Comparison of ENCODE assay signal across 1 cellular context in genomic region chr2:173048901-173049661, GRCh38.
A peak's percentile ranks its signal among the peaks of the same experiment; 100 is the strongest.
TF ChIP-seq lines count a peak whose summit lies in the region.

No MANE protein-coding gene starts in this region.

TF ChIP-seq in K562, 482 proteins besides CTCF, POLR2A, EP300 and RAD21 (continued from another document and continues in another):
- no peak for TF ChIP-seq YY1 (IDR thresholded peaks at IDR 0.05; ENCODE audit: borderline replicate concordance in 1 of 3, control insufficient read depth in 1 of 3, extremely low read depth in 1 of 3, insufficient read depth in 3 of 3, insufficient read length in 1 of 3, insufficient replicate concordance in 2 of 3, low read depth in 1 of 3, low read length in 2 of 3)
- TF ChIP-seq ZNF77 (CRISPR knock-in tag; IDR thresholded peaks at IDR 0.05), result no peak
- peak; percentile 68 for TF ChIP-seq DPF2 (IDR thresholded peaks at IDR 0.05)
- TF ChIP-seq TRIM28 (IDR thresholded peaks at IDR 0.05), result no peak
- no peak for TF ChIP-seq ZNF695 (CRISPR knock-in tag; IDR thresholded peaks at IDR 0.05)
- no peak for TF ChIP-seq ZNF512 (tag; IDR thresholded peaks at IDR 0.05)
- TF ChIP-seq PHF8 (IDR thresholded peaks at IDR 0.05; ENCODE audit: borderline replicate concordance, low read length), result no peak
- TF ChIP-seq TEAD2 (tag; IDR thresholded peaks at IDR 0.05), result no peak
- no peak for TF ChIP-seq ZNF398 (CRISPR knock-in tag; IDR thresholded peaks at IDR 0.05)
- TF ChIP-seq MBD2 (IDR thresholded peaks at IDR 0.05; ENCODE audit: borderline replicate concordance, low read depth), result no peak
- TF ChIP-seq HMGXB4 (CRISPR knock-in tag; IDR thresholded peaks at IDR 0.05), result no peak
- TF ChIP-seq NFIX (CRISPR knock-in tag; IDR thresholded peaks at IDR 0.05; ENCODE audit: low read depth), result no peak
- TF ChIP-seq RBBP5 (IDR thresholded peaks at IDR 0.05; ENCODE audit: borderline replicate concordance, insufficient read depth, low read length, poor library complexity, severe bottlenecking), result no peak
- TF ChIP-seq ZNF232 (CRISPR knock-in tag; IDR thresholded peaks at IDR 0.05), result no peak
- no peak for TF ChIP-seq RNF219 (CRISPR knock-in tag; IDR thresholded peaks at IDR 0.05)
- TF ChIP-seq ZNF282 (CRISPR knock-in tag; IDR thresholded peaks at IDR 0.05), result no peak
- no peak for TF ChIP-seq ZBTB2 (IDR thresholded peaks at IDR 0.05)
- TF ChIP-seq ARHGAP35 (IDR thresholded peaks at IDR 0.05; ENCODE audit: partially characterized antibody), result no peak
- no peak for TF ChIP-seq PCBP1 (IDR thresholded peaks at IDR 0.05; ENCODE audit: low read depth, low read length, poor library complexity, severe bottlenecking)
- peak; percentile 82 for TF ChIP-seq SOX6 (IDR thresholded peaks at IDR 0.05)
- no peak for TF ChIP-seq TGIF2 (CRISPR knock-in tag; IDR thresholded peaks at IDR 0.05)
- no peak for TF ChIP-seq ERF (CRISPR knock-in tag; IDR thresholded peaks at IDR 0.05)
- peak; percentile 85 for TF ChIP-seq SMARCA4 (IDR thresholded peaks at IDR 0.05)
- no peak for TF ChIP-seq CUX1 (CRISPR knock-in tag; IDR thresholded peaks at IDR 0.05)
- no peak for TF ChIP-seq ATF2 (CRISPR knock-in tag; IDR thresholded peaks at IDR 0.05)
- peak; percentile 75; the same call in 1 of the 2 replicates for TF ChIP-seq ARID1B (IDR thresholded peaks at IDR 0.05)
- TF ChIP-seq FOXJ3 (CRISPR knock-in tag; IDR thresholded peaks at IDR 0.05), result no peak
- no peak for TF ChIP-seq ZSCAN29 (IDR thresholded peaks at IDR 0.05)
- no peak for TF ChIP-seq PPARD (CRISPR knock-in tag; IDR thresholded peaks at IDR 0.05)
- TF ChIP-seq ESRRB (CRISPR knock-in tag; IDR thresholded peaks at IDR 0.05; ENCODE audit: borderline replicate concordance), result no peak
- TF ChIP-seq RB1 (IDR thresholded peaks at IDR 0.05; ENCODE audit: low read depth), result no peak
- no peak for TF ChIP-seq ZNF507 (tag; conservative IDR thresholded peaks at IDR 0.05)
- 0 out of 2 replicates have a peak, but pooled peaks have one; percentile 4 for TF ChIP-seq C11orf30 (IDR thresholded peaks at IDR 0.05; ENCODE audit: low read depth)
- TF ChIP-seq LARP7 (IDR thresholded peaks at IDR 0.05), result no peak
- no peak for TF ChIP-seq GABPA (tag; conservative IDR thresholded peaks at IDR 0.05; ENCODE audit: low read depth)
- no peak for TF ChIP-seq KLF1 (tag; IDR thresholded peaks at IDR 0.05)
- no peak for TF ChIP-seq CLOCK (CRISPR knock-in tag; IDR thresholded peaks at IDR 0.05; ENCODE audit: borderline replicate concordance)
- TF ChIP-seq HIVEP1 (CRISPR knock-in tag; IDR thresholded peaks at IDR 0.05), result no peak
- no peak for TF ChIP-seq FUS (optimal IDR thresholded peaks at IDR 0.05; ENCODE audit: low read depth, low read length)
- no peak for TF ChIP-seq ZKSCAN8 (CRISPR knock-in tag; IDR thresholded peaks at IDR 0.05)
- TF ChIP-seq LEF1 (IDR thresholded peaks at IDR 0.05), result peak; percentile 59; the same call in 1 of the 2 replicates
